8 cellular contexts compared by ENCODE assay signal in genomic region chr6:33571637-33572316, GRCh38. TPM values are rescaled to one million over a fixed set of nuclear protein-coding genes. Genes with fewer than 3 reads are reported as not detected.
A peak's percentile ranks its signal among the peaks of the same experiment; 100 is the strongest.
DNase-seq lines count a peak whose midpoint lies in the region; ATAC-seq, FAIRE-seq and TF ChIP-seq lines count a peak whose summit lies in the region.

No MANE protein-coding gene starts in this region.

- H4K91ac ChIP-seq in H1 (replicated peaks; ENCODE audit: insufficient read length, low read length), result no peak overlapping the region

- peak overlapping the region; percentile 88 for H3K4me3 Mint-ChIP-seq in natural killer cell treated with Interleukin-12 subunit alpha and Interleukin-12 subunit beta and Interleukin-15 and Interleukin-18, amount 100 ng/mL, for 72 hours

- H3K4me2 ChIP-seq in MM.1S (ENCODE audit: low read depth, low read length) (peak overlapping the region; percentile 88), H1 (ENCODE audit: insufficient read depth in 1 of 2, low read depth in 2 of 2, low read length in 2 of 2) (peak overlapping the region; percentile 74 to 82)

- H2AK5ac ChIP-seq in H1 (ENCODE audit: low read depth, low read length), result no peak overlapping the region

- H3K4me3 ChIP-seq in BJ (ENCODE audit: low read depth, low read length), result peak overlapping the region; percentile 62
- peak overlapping the region; percentile 71 for H3K4me3 ChIP-seq in MM.1S (ENCODE audit: low read length)
- peak overlapping the region; percentile 50 to 79 (median 68); a peak in 7 of 8 replicates for H3K4me3 ChIP-seq in H1 (ENCODE audit: extremely low read depth in 1 of 4, insufficient read depth in 2 of 4, low read depth in 3 of 4, low read length in 4 of 4)

- H2BK12ac ChIP-seq in H1 (ENCODE audit: low read depth, low read length), result no peak overlapping the region

- H3K9me3 Mint-ChIP-seq in natural killer cell treated with Interleukin-12 subunit alpha and Interleukin-12 subunit beta and Interleukin-15 and Interleukin-18, amount 100 ng/mL, for 72 hours, result no peaks in the 10 kb centered on the region

- no peak for TF ChIP-seq CTCF in BJ (IDR thresholded peaks at IDR 0.05; ENCODE audit: insufficient read depth, low read depth, low read length)
- TF ChIP-seq CTCF in MM.1S (IDR thresholded peaks at IDR 0.05; ENCODE audit: low read length), result no peak
- no peak for TF ChIP-seq CTCF in H1 (IDR thresholded peaks at IDR 0.05; ENCODE audit: control extremely low read depth in 1 of 3, insufficient read depth in 1 of 3, low read depth in 1 of 3, low read length in 3 of 3)

- POLR2A ChIA-PET in BJ (lab: Charles Lee), result no interaction called here
- POLR2A ChIA-PET in H1 (lab: Charles Lee; ENCODE audit: partially characterized antibody), result no interaction called here

- H3K9ac ChIP-seq in MM.1S (ENCODE audit: low read length) (peak overlapping the region; percentile 94), H1 (replicated peaks in 1 of 4; ENCODE audit: extremely low read depth in 1 of 4, low read depth in 3 of 4, low read length in 3 of 4) (peak overlapping the region in 2 of 4 experiments; percentile 1 to 29; a peak in 2 of 7 replicates)

- H3K9me3 ChIP-seq in MM.1S (replicated peaks; ENCODE audit: insufficient read depth, low read length) (no peaks in the 10 kb centered on the region), H1 (ENCODE audit: insufficient read depth in 2 of 2, low read depth in 1 of 2, low read length in 1 of 2) (no peaks in the 10 kb centered on the region)

- H3K79me1 ChIP-seq in H1 (ENCODE audit: low read depth, low read length), result no peaks in the 10 kb centered on the region

- no peak overlapping the region for H4K5ac ChIP-seq in H1 (ENCODE audit: insufficient read length, low read depth, low read length)

- DNase-seq in BJ (ENCODE audit: low read depth), result no peak
- peak; percentile 21 for DNase-seq in MM.1S
- DNase-seq in H1 (ENCODE audit: low read depth in 1 of 2, low spot score in 2 of 2), result no peak
- no peak for DNase-seq in natural killer cell treated with Interleukin-12 subunit alpha and Interleukin-12 subunit beta and Interleukin-15 and Interleukin-18, amount 100 ng/mL, for 72 hours (ENCODE audit: low spot score)
- no peak for DNase-seq in NCI-H187 (lab: John Stamatoyannopoulos, UW)
- no peak for DNase-seq in medulla oblongata (ENCODE audit: extremely low spot score)
- no peak for DNase-seq in NCI-H510A treated with DMSO at 0.1 percent for 48 hours (lab: John Stamatoyannopoulos, UW)

- H3K36me3 ChIP-seq in BJ (ENCODE audit: control insufficient read depth, insufficient read depth, low read length), result peaks cover 19% of the 10 kb centered on the region
- H3K36me3 ChIP-seq in MM.1S (replicated peaks; ENCODE audit: insufficient read depth, low read length), result 0 out of 2 replicates have a peak, but pooled peaks cover 8% of the 10 kb centered on the region
- peaks cover 2 to 16% (median 15%) of the 10 kb centered on the region in 4 experiments for H3K36me3 ChIP-seq in H1 (ENCODE audit: control insufficient read depth in 2 of 4, insufficient read depth in 4 of 4, low read length in 3 of 4)

- H2BK15ac ChIP-seq in H1 (ENCODE audit: low read length), result no peak overlapping the region

- peaks cover 22% of the 10 kb centered on the region for H3K79me2 ChIP-seq in MM.1S (ENCODE audit: low read length)
- no peaks in the 10 kb centered on the region for H3K79me2 ChIP-seq in H1 (ENCODE audit: control insufficient read depth in 1 of 2, insufficient read depth in 2 of 2, low read length in 2 of 2)

- H3K4me1 ChIP-seq in MM.1S (ENCODE audit: low read length), result peaks cover 20% of the 10 kb centered on the region
- H3K4me1 ChIP-seq in H1 (replicated peaks in 1 of 4; ENCODE audit: control insufficient read depth in 3 of 4, insufficient read depth in 4 of 4, low read length in 3 of 4), result peaks cover 0 to 5% (median 2%) of the 10 kb centered on the region in 4 experiments; a peak in 3 of 7 replicates

- H3K27ac Mint-ChIP-seq in natural killer cell treated with Interleukin-12 subunit alpha and Interleukin-12 subunit beta and Interleukin-15 and Interleukin-18, amount 100 ng/mL, for 72 hours, result peak overlapping the region; percentile 97 to 100

- no peak overlapping the region; the same call in 1 of the 2 replicates for H3K18ac ChIP-seq in H1 (ENCODE audit: extremely low read depth, low read length)

- H4K8ac ChIP-seq in H1 (ENCODE audit: extremely low read depth, insufficient read depth, low read length), result peak overlapping the region; percentile 81; the same call in 1 of the 2 replicates

- H3K9me2 ChIP-seq in MM.1S (replicated peaks; ENCODE audit: insufficient read depth, low read length), result no peaks in the 10 kb centered on the region

- no peak for TF ChIP-seq RAD21 in H1 (IDR thresholded peaks at IDR 0.05 in 1 of 2, conservative IDR thresholded peaks at IDR 0.05 in 1 of 2; ENCODE audit: low read depth in 2 of 2, low read length in 2 of 2)

- no peak for TF ChIP-seq POLR2A in H1 (IDR thresholded peaks at IDR 0.05; ENCODE audit: control extremely low read depth in 1 of 2, low read depth in 2 of 2, low read length in 2 of 2)

- no peaks in the 10 kb centered on the region for H3K27me3 ChIP-seq in BJ (ENCODE audit: control insufficient read depth, insufficient read depth, low read length)
- no peaks in the 10 kb centered on the region for H3K27me3 ChIP-seq in MM.1S (replicated peaks; ENCODE audit: insufficient read depth, low read length)
- H3K27me3 ChIP-seq in H1 (replicated peaks in 1 of 4; ENCODE audit: control insufficient read depth in 3 of 4, extremely low read depth in 1 of 4, insufficient read depth in 3 of 4, low read length in 3 of 4), result no peaks in the 10 kb centered on the region

- peaks cover 22% of the 10 kb centered on the region for H3F3A ChIP-seq in MM.1S (ENCODE audit: insufficient read depth, low read length)

- H3K14ac ChIP-seq in H1 (ENCODE audit: insufficient read length), result no peak overlapping the region

- no peak for ATAC-seq in natural killer cell treated with Interleukin-12 subunit alpha and Interleukin-12 subunit beta and Interleukin-15 and Interleukin-18, amount 100 ng/mL, for 72 hours
- ATAC-seq in HG03457 (IDR thresholded peaks at IDR 0.05; ENCODE audit: unreplicated experiment), result no peak

- peak overlapping the region; percentile 99 for H3K27ac ChIP-seq in MM.1S (ENCODE audit: low read length)
- no peak overlapping the region for H3K27ac ChIP-seq in H1 (ENCODE audit: low read depth, low read length)

- peaks cover 6% of the 10 kb centered on the region; the same call in 1 of the 2 replicates for H3K23me2 ChIP-seq in H1 (ENCODE audit: low read depth, low read length)

- CTCF ChIA-PET in BJ (lab: Yijun Ruan, JAX), result interaction anchor here (1.2 kb wide), 1 partner anchor 12 kb away, joined by 3 read pairs; no protein-coding TSS in a partner anchor
- CTCF ChIA-PET in H1 (lab: Charles Lee; ENCODE audit: partially characterized antibody), result interaction anchor here (0.6 to 5.0 kb wide), 2 partner anchors 9 to 99 kb away, joined by 4 to 21 read pairs; partner anchors contain the start of gene BAK1

- no peak overlapping the region for H2BK20ac ChIP-seq in H1 (ENCODE audit: low read length)

- 76% methylated on average over 11 of the region's 11 CpGs; no CpG with 5 or more reads in 1 of the 2 experiments for WGBS in H1 (ENCODE audit: extremely low coverage in 1 of 2, insufficient coverage in 1 of 2, insufficient read length in 1 of 2, insufficient replicate concordance in 2 of 2, low coverage in 1 of 2, low lambda C conversion rate in 2 of 2, missing lambda C conversion rate in 1 of 2), 2 experiments

- H2BK5ac ChIP-seq in H1 (ENCODE audit: low read depth, low read length), result no peak overlapping the region

- H3K27me3 Mint-ChIP-seq in natural killer cell treated with Interleukin-12 subunit alpha and Interleukin-12 subunit beta and Interleukin-15 and Interleukin-18, amount 100 ng/mL, for 72 hours, result no peaks in the 10 kb centered on the region

- peaks cover 54 to 60% of the 10 kb centered on the region in 2 donors for H3K4me1 Mint-ChIP-seq in natural killer cell treated with Interleukin-12 subunit alpha and Interleukin-12 subunit beta and Interleukin-15 and Interleukin-18, amount 100 ng/mL, for 72 hours (ENCODE audit: low read depth in 2 of 2)

- H3K56ac ChIP-seq in H1 (replicated peaks; ENCODE audit: insufficient read length, low read depth, low read length), result no peak overlapping the region

- TF ChIP-seq EP300 in H1 (IDR thresholded peaks at IDR 0.05; ENCODE audit: borderline replicate concordance in 1 of 2, low read depth in 2 of 2, low read length in 2 of 2), result no peak

- H4K20me1 ChIP-seq in MM.1S (ENCODE audit: insufficient read depth, low read length) (no peaks in the 10 kb centered on the region), H1 (replicated peaks in 1 of 2; ENCODE audit: control insufficient read depth in 1 of 2, insufficient read depth in 2 of 2, low read length in 2 of 2) (no peaks in the 10 kb centered on the region)

- H2AFZ ChIP-seq in MM.1S (ENCODE audit: low read length), result peak overlapping the region; percentile 36
- H2AFZ ChIP-seq in H1 (ENCODE audit: low read length), result no peak overlapping the region

- peaks cover 11% of the 10 kb centered on the region for H3K36me3 Mint-ChIP-seq in natural killer cell treated with Interleukin-12 subunit alpha and Interleukin-12 subunit beta and Interleukin-15 and Interleukin-18, amount 100 ng/mL, for 72 hours

- FAIRE-seq in H1 (lab: Jason Lieb, UNC), result no peak

- H2BK120ac ChIP-seq in H1 (replicated peaks; ENCODE audit: low read depth, low read length), result no peak overlapping the region

- H3K23ac ChIP-seq in H1 (ENCODE audit: insufficient read length), result no peak overlapping the region

- no peak overlapping the region for H3K4ac ChIP-seq in H1 (replicated peaks; ENCODE audit: insufficient read length, low read depth, low read length)

RNA-seq across cellular contexts. Expression of gene BAK1, which starts 8.3 kb away (rescaled TPM):
- polyA plus RNA-seq in BJ (2011; rRNA removed) (16.6 and 24.5 TPM in 2 replicates), H1 (2011; rRNA removed) (43.4 and 51.4 TPM in 2 replicates)
- polyA minus RNA-seq in BJ (2011; rRNA and poly(A)+ RNA removed), result 17.8 and 25.4 TPM in 2 replicates
- total RNA-seq in H1 (2021; fragmentation: NEBNext Ultra II Directional; extraction: Animal tissue kit (Norgen Biotek cat#: 25700)), result 43.3 and 45.1 TPM in 2 replicates
- polyA plus RNA-seq in H1 (2011; cell fraction: cytosol; rRNA removed), result 38.7 TPM
- polyA plus RNA-seq in H1 (2011; cell fraction: nucleus; rRNA removed), result 33.2 TPM
- polyA plus RNA-seq in H1 (2012, experiment 1 of 2), result 25.3 to 42.8 TPM (median 38.6 TPM) in 4 replicates
- 50.1 TPM for polyA plus RNA-seq in H1 (2012, experiment 2 of 2)
- 19.1 TPM for polyA plus RNA-seq in H1 (2013, experiment 1 of 2)
- 19.0 TPM for polyA plus RNA-seq in H1 (2013, experiment 2 of 2)
- polyA minus RNA-seq in H1 (2011; rRNA and poly(A)+ RNA removed), result 33.0 and 37.7 TPM in 2 replicates
- polyA minus RNA-seq in H1 (2011; cell fraction: cytosol; rRNA and poly(A)+ RNA removed), result 27.4 TPM
- polyA minus RNA-seq in H1 (2011; cell fraction: nucleus; rRNA and poly(A)+ RNA removed), result 15.8 TPM
- total RNA-seq in natural killer cell treated with Interleukin-12 subunit alpha and Interleukin-12 subunit beta and Interleukin-15 and Interleukin-18, amount 100 ng/mL, for 72 hours, result 100 to 1,000 TPM; 101 to 103 TPM

RNA-seq across cellular contexts. Expression of gene ITPR3, which starts 49.3 kb away (rescaled TPM):
- polyA plus RNA-seq in BJ (2011; rRNA removed), result 8.6 and 16.6 TPM in 2 replicates
- 14.8 and 16.6 TPM in 2 replicates for polyA minus RNA-seq in BJ (2011; rRNA and poly(A)+ RNA removed)
- 44.9 and 45.7 TPM in 2 replicates for total RNA-seq in H1 (2021; fragmentation: NEBNext Ultra II Directional; extraction: Animal tissue kit (Norgen Biotek cat#: 25700))
- 29.1 and 37.2 TPM in 2 replicates for polyA plus RNA-seq in H1 (2011; rRNA removed)
- 22.7 TPM for polyA plus RNA-seq in H1 (2011; cell fraction: cytosol; rRNA removed)
- 157 TPM for polyA plus RNA-seq in H1 (2011; cell fraction: nucleus; rRNA removed)
- polyA plus RNA-seq in H1 (2012, experiment 1 of 2), result 22.4 to 35.2 TPM (median 31.8 TPM) in 4 replicates
- 11.9 TPM for polyA plus RNA-seq in H1 (2012, experiment 2 of 2)
- polyA plus RNA-seq in H1 (2013, experiment 1 of 2), result 24.7 TPM
- polyA plus RNA-seq in H1 (2013, experiment 2 of 2), result 23.5 TPM
- 45.6 and 48.9 TPM in 2 replicates for polyA minus RNA-seq in H1 (2011; rRNA and poly(A)+ RNA removed)
- 23.7 TPM for polyA minus RNA-seq in H1 (2011; cell fraction: cytosol; rRNA and poly(A)+ RNA removed)
- 42.2 TPM for polyA minus RNA-seq in H1 (2011; cell fraction: nucleus; rRNA and poly(A)+ RNA removed)
- total RNA-seq in natural killer cell treated with Interleukin-12 subunit alpha and Interleukin-12 subunit beta and Interleukin-15 and Interleukin-18, amount 100 ng/mL, for 72 hours, result 10 to 100 TPM; 27.6 to 77.6 TPM
